14 cellular contexts compared by ENCODE assay signal in the genomic region with DNA sequence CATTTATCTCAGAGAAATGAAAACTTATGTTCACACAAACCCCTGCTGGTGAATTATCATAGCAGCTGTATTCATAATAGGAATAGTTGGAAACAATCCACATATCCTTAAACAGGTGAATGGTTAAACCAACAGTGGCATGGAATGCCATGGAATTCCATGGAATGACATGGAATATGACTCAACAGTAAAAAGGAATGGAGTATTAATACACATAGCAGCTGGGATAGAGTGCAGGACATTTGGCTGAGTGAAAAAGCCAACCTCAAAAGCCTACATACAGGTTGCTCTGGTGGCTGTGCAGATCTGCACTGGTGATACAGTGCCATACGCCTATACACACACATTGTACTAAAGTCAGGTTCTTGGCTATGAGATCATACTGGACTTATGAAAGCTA.
DNase-seq lines count a peak whose midpoint lies in the region; ATAC-seq and TF ChIP-seq lines count a peak whose summit lies in the region.
"Had no signal": no experiment of that assay in that cellular context is flagged by ENCODE, and none has a peak within 500 bp of the region (broad histone marks: within the 10 kb centered on the region; RNA-seq: fewer than 3 reads in every experiment).

No MANE protein-coding gene starts in this region.

- no peaks in the 10 kb centered on the region for H3K79me1 ChIP-seq in trophoblast cell (ENCODE audit: low read length)

- DNase-seq in HFFc6 (no peak), PC-3 (peak; percentile 34), esophagus muscularis mucosa (ENCODE audit: extremely low spot score) (peak; percentile 74), trophoblast cell (peak; percentile 16 to 34), SK-N-DZ (ENCODE audit: low spot score) (no peak), WERI-Rb-1 (no peak)
- DNase-seq: BE2C; CD4-positive, alpha-beta memory T cell; DND-41; GDM1 had no signal

- H3K9me3 Mint-ChIP-seq in HFFc6: peaks cover 17% of the 10 kb centered on the region; the same call in 1 of the 2 replicates

- H2AK5ac ChIP-seq in trophoblast cell (ENCODE audit: low read length): no peak overlapping the region

- no peaks in the 10 kb centered on the region for H3F3A ChIP-seq in PC-3 (ENCODE audit: low read length, unreplicated experiment)

- peaks cover 4% of the 10 kb centered on the region; the same call in 1 of the 2 replicates for H3K9me3 ChIP-seq in PC-3 (ENCODE audit: low read length)
- peaks cover 0 to 8% (median 3%) of the 10 kb centered on the region in 4 donors for H3K9me3 ChIP-seq in esophagus muscularis mucosa
- peaks cover 7% of the 10 kb centered on the region for H3K9me3 ChIP-seq in trophoblast cell (ENCODE audit: insufficient read depth, low read depth, low read length)
- peaks cover 6% of the 10 kb centered on the region for H3K9me3 ChIP-seq in WERI-Rb-1 (ENCODE audit: severe bottlenecking)
- H3K9me3 ChIP-seq: BE2C, HAP-1 had no signal

- H4K91ac ChIP-seq in trophoblast cell (ENCODE audit: low read depth, low read length): no peak overlapping the region

- no TSS peak for BruUV-seq in PC-3 (replicated peaks; lab: Mats Ljungman, UMichigan)

- H3K36me3 Mint-ChIP-seq in HFFc6 (ENCODE audit: low read depth): 0 out of 2 replicates have a peak, but pooled peaks cover 9% of the 10 kb centered on the region

- no peak overlapping the region for H3K14ac ChIP-seq in trophoblast cell (ENCODE audit: low read length)

- H3K27me3 Mint-ChIP-seq in HFFc6 (ENCODE audit: insufficient read depth): peaks cover 15% of the 10 kb centered on the region; the same call in 1 of the 2 replicates

- no peaks in the 10 kb centered on the region for H3K27me3 ChIP-seq in PC-3 (ENCODE audit: low read length)
- peaks cover 0 to 6% (median 0%) of the 10 kb centered on the region in 4 donors for H3K27me3 ChIP-seq in esophagus muscularis mucosa
- H3K27me3 ChIP-seq in trophoblast cell (ENCODE audit: insufficient read depth, low read length): no peaks in the 10 kb centered on the region
- H3K27me3 ChIP-seq in WERI-Rb-1 (ENCODE audit: insufficient read depth, low read depth, severe bottlenecking): no peaks in the 10 kb centered on the region
- H3K27me3 ChIP-seq: BE2C had no signal

- H3K4me3 ChIP-seq in PC-3 (ENCODE audit: low read length) (no peak overlapping the region), esophagus muscularis mucosa (no peak overlapping the region), trophoblast cell (ENCODE audit: low read depth, low read length) (no peak overlapping the region), WERI-Rb-1 (ENCODE audit: low read depth, low read length) (no peak overlapping the region)
- H3K4me3 ChIP-seq: HAP-1 had no signal

- no peaks in the 10 kb centered on the region for H3K4me1 ChIP-seq in PC-3 (ENCODE audit: insufficient read depth, low read length)
- H3K4me1 ChIP-seq in esophagus muscularis mucosa: no peaks in the 10 kb centered on the region
- H3K4me1 ChIP-seq in trophoblast cell (ENCODE audit: control insufficient read depth in 1 of 2, insufficient read depth in 2 of 2, low read length in 2 of 2): no peaks in the 10 kb centered on the region
- H3K4me1 ChIP-seq: BE2C, HAP-1 had no signal

- H3K79me2 ChIP-seq in PC-3 (ENCODE audit: low read length): no peaks in the 10 kb centered on the region
- H3K79me2 ChIP-seq in trophoblast cell (ENCODE audit: control insufficient read depth, insufficient read depth, low read length, poor library complexity): no peaks in the 10 kb centered on the region

- no peak overlapping the region for H2BK120ac ChIP-seq in trophoblast cell (ENCODE audit: insufficient read depth, low read length, poor library complexity)

- H3K4me1 Mint-ChIP-seq in HFFc6 (ENCODE audit: low read depth): no peaks in the 10 kb centered on the region
- H3K4me1 Mint-ChIP-seq: CD4-positive, alpha-beta memory T cell had no signal

- ATAC-seq in PC-3 (no peak), GM18520 (IDR thresholded peaks at IDR 0.05; ENCODE audit: unreplicated experiment) (no peak)

- H3K9ac ChIP-seq in PC-3 (ENCODE audit: low read length) (no peak overlapping the region), trophoblast cell (ENCODE audit: low read length) (no peak overlapping the region)

- no peaks in the 10 kb centered on the region for H4K20me1 ChIP-seq in PC-3 (ENCODE audit: low read length)

- no peak overlapping the region for H2BK5ac ChIP-seq in trophoblast cell (ENCODE audit: low read depth, low read length, poor library complexity)

- peak; percentile 17; the same call in 1 of the 2 replicates for TF ChIP-seq CTCF in HFFc6 (IDR thresholded peaks at IDR 0.05)
- TF ChIP-seq CTCF in PC-3 (conservative IDR thresholded peaks at IDR 0.05; ENCODE audit: low read depth, low read length): no peak
- no peak for TF ChIP-seq CTCF in esophagus muscularis mucosa (IDR thresholded peaks at IDR 0.05)
- TF ChIP-seq CTCF in WERI-Rb-1 (IDR thresholded peaks at IDR 0.05; ENCODE audit: low read depth, low read length): no peak

- intact Hi-C loops in PC-3 (cut with micrococcal nuclease): no loop called here
- intact Hi-C loops in esophagus muscularis mucosa (cut with DNase I): no loop called here

- H3K36me3 ChIP-seq in PC-3 (ENCODE audit: low read depth, low read length) (no peaks in the 10 kb centered on the region), esophagus muscularis mucosa (no peaks in the 10 kb centered on the region), trophoblast cell (ENCODE audit: control insufficient read depth in 1 of 2, insufficient read depth in 2 of 2, low read length in 2 of 2) (no peaks in the 10 kb centered on the region), WERI-Rb-1 (no peaks in the 10 kb centered on the region)
- H3K36me3 ChIP-seq: BE2C, HAP-1 had no signal

- no peak overlapping the region for H3K23ac ChIP-seq in trophoblast cell (ENCODE audit: low read length)

- H3K27ac Mint-ChIP-seq in HFFc6: no peak overlapping the region
- H3K27ac Mint-ChIP-seq: CD4-positive, alpha-beta memory T cell had no signal

- WGBS in esophagus muscularis mucosa: 92% methylated on average over 1 of the region's 1 CpG
- WGBS in trophoblast cell (ENCODE audit: extremely low coverage, insufficient coverage, insufficient read length): no CpG with 5 or more reads among the region's 1 CpG

- CTCF ChIA-PET in PC-3 (lab: Charles Lee): no interaction called here

- TF ChIP-seq POLR2A in esophagus muscularis mucosa (IDR thresholded peaks at IDR 0.05; ENCODE audit: low read depth): no peak

- no peak overlapping the region for H3K4me3 Mint-ChIP-seq in HFFc6
- H3K4me3 Mint-ChIP-seq: CD4-positive, alpha-beta memory T cell had no signal

- no peak overlapping the region for H3K4ac ChIP-seq in trophoblast cell (ENCODE audit: low read depth, low read length)

- no peak for TF ChIP-seq EP300 in esophagus muscularis mucosa (IDR thresholded peaks at IDR 0.05)

- no peak overlapping the region for H2BK12ac ChIP-seq in trophoblast cell (ENCODE audit: low read length)

- no peak overlapping the region for H2AFZ ChIP-seq in PC-3 (ENCODE audit: low read length)
- H2AFZ ChIP-seq in trophoblast cell (ENCODE audit: insufficient read depth, low read length, poor library complexity): no peak overlapping the region

- H4K8ac ChIP-seq in trophoblast cell (ENCODE audit: low read depth, low read length): no peak overlapping the region

- no peaks in the 10 kb centered on the region for H3K9me2 ChIP-seq in PC-3 (replicated peaks; ENCODE audit: low read length)

- H3K18ac ChIP-seq in trophoblast cell (ENCODE audit: low read length): no peak overlapping the region

- H3K27ac ChIP-seq in PC-3 (ENCODE audit: low read length) (no peak overlapping the region), esophagus muscularis mucosa (replicated peaks in 1 of 4) (no peak overlapping the region), trophoblast cell (ENCODE audit: low read depth, low read length) (no peak overlapping the region), WERI-Rb-1 (no peak overlapping the region)
- H3K27ac ChIP-seq: C4-2B, HL-60 had no signal

- no peak overlapping the region for H3K4me2 ChIP-seq in PC-3 (ENCODE audit: low read length)
- no peak overlapping the region for H3K4me2 ChIP-seq in trophoblast cell (ENCODE audit: low read length)

- H4K12ac ChIP-seq in trophoblast cell (ENCODE audit: low read depth, low read length): no peak overlapping the region

- POLR2A ChIA-PET in PC-3 (lab: Charles Lee; ENCODE audit: unreplicated experiment): no interaction called here

Comparison
In these comparisons a context has a peak if more than half of its experiments do, and no peak if none do; other contexts are left out.
1. DNase-seq: peak in PC-3 (single experiment), esophagus muscularis mucosa (single experiment) and trophoblast cell (2 of 2); none in HFFc6 (single experiment), SK-N-DZ (single experiment) and WERI-Rb-1 (single experiment).